20 cellular contexts compared by ENCODE assay signal in genomic region chr12:122528992-122529391, GRCh38. TPM values are rescaled to one million over a fixed set of nuclear protein-coding genes. Genes with fewer than 3 reads are reported as not detected.
DNase-seq lines count a peak whose midpoint lies in the region; ATAC-seq, FAIRE-seq and TF ChIP-seq lines count a peak whose summit lies in the region.
"Had no signal": no experiment of that assay in that cellular context is flagged by ENCODE, and none has a peak within 500 bp of the region (broad histone marks: within the 10 kb centered on the region; RNA-seq: fewer than 3 reads in every experiment).

No MANE protein-coding gene starts in this region.

- H2AFZ ChIP-seq in SU-DHL-6 (ENCODE audit: low read depth, low read length, severe bottlenecking) (no peak overlapping the region), neural progenitor cell (replicated peaks) (no peak overlapping the region)

- DNase-seq in GM12891 (ENCODE audit: insufficient read length, low spot score) (no peak), neural progenitor cell (ENCODE audit: low spot score) (no peak), A172 (ENCODE audit: low spot score) (no peak), foreskin keratinocyte (no peak), left ventricle myocardium superior (no peak)
- DNase-seq: ACHN, DMS79 treated with DMSO at 0.1 percent for 48 hours, H7, IMR-90, MG63, NCI-H1048, NCI-H1436, NCI-H1930, NCI-H226, NCI-H524 treated with DMSO at 0.1 percent for 48 hours had no signal

- no peaks in the 10 kb centered on the region for H3K9me3 Mint-ChIP-seq in neural progenitor cell
- H3K9me3 Mint-ChIP-seq: CD14-positive monocyte had no signal

- no peak overlapping the region for H3K9ac ChIP-seq in SU-DHL-6 (ENCODE audit: low read length)
- H3K9ac ChIP-seq in neural progenitor cell: no peak overlapping the region

- H3K4me2 ChIP-seq in DOHH2 (ENCODE audit: low read length) (peak overlapping the region; percentile 70), SU-DHL-6 (ENCODE audit: low read depth, low read length, poor library complexity, severe bottlenecking) (peak overlapping the region; percentile 93), neural progenitor cell (peak overlapping the region; percentile 92)

- no peak for TF ChIP-seq CTCF in DOHH2 (IDR thresholded peaks at IDR 0.05; ENCODE audit: low read depth, low read length, poor library complexity, severe bottlenecking)
- TF ChIP-seq CTCF in SU-DHL-6 (IDR thresholded peaks at IDR 0.05; ENCODE audit: insufficient read depth, low read length, poor library complexity, severe bottlenecking): no peak
- TF ChIP-seq CTCF in neural progenitor cell (IDR thresholded peaks at IDR 0.05): no peak
- no peak for TF ChIP-seq CTCF in foreskin keratinocyte (conservative IDR thresholded peaks at IDR 0.05)

- intact Hi-C loops in left ventricle myocardium superior (cut with micrococcal nuclease): no loop called here

- no peaks in the 10 kb centered on the region for H3K9me2 ChIP-seq in DOHH2 (replicated peaks; ENCODE audit: control insufficient read depth, low read length)
- H3K9me2 ChIP-seq in SU-DHL-6 (replicated peaks; ENCODE audit: insufficient read depth, low read length): no peaks in the 10 kb centered on the region

- H3K4me1 Mint-ChIP-seq in neural progenitor cell: peaks cover 13% of the 10 kb centered on the region

- H3K9me3 ChIP-seq in DOHH2 (ENCODE audit: control insufficient read depth, insufficient read depth, low read length): no peaks in the 10 kb centered on the region
- H3K9me3 ChIP-seq in SU-DHL-6 (ENCODE audit: insufficient read depth, low read length): no peaks in the 10 kb centered on the region
- H3K9me3 ChIP-seq in neural progenitor cell (ENCODE audit: low read depth): no peaks in the 10 kb centered on the region
- H3K9me3 ChIP-seq: MG63 had no signal

- TF ChIP-seq POLR2A in GM12891 (IDR thresholded peaks at IDR 0.05; ENCODE audit: low read depth, low read length): no peak

- H3K79me2 ChIP-seq in DOHH2 (ENCODE audit: control insufficient read depth, low read length) (peaks cover 98% of the 10 kb centered on the region), SU-DHL-6 (ENCODE audit: insufficient read depth, low read length) (peaks cover 83% of the 10 kb centered on the region), neural progenitor cell (ENCODE audit: low read depth) (peaks cover 91% of the 10 kb centered on the region)

- H3F3A ChIP-seq in DOHH2 (ENCODE audit: control insufficient read depth, insufficient read depth) (0 out of 2 replicates have a peak, but pooled peaks cover 7% of the 10 kb centered on the region), SU-DHL-6 (ENCODE audit: insufficient read depth) (no peaks in the 10 kb centered on the region), neural progenitor cell (ENCODE audit: low read depth) (peaks cover 9% of the 10 kb centered on the region)

- H3K36me3 Mint-ChIP-seq in neural progenitor cell: peaks cover 7% of the 10 kb centered on the region

- peaks cover 3% of the 10 kb centered on the region for H3K27me3 Mint-ChIP-seq in neural progenitor cell (ENCODE audit: insufficient read depth, low read depth)

- peaks cover 12% of the 10 kb centered on the region; the same call in 1 of the 2 replicates for H4K20me1 ChIP-seq in DOHH2 (ENCODE audit: control insufficient read depth, insufficient read depth, low read depth, low read length)
- peaks cover 13% of the 10 kb centered on the region for H4K20me1 ChIP-seq in SU-DHL-6 (ENCODE audit: low read depth, low read length)
- peaks cover 27% of the 10 kb centered on the region for H4K20me1 ChIP-seq in neural progenitor cell (ENCODE audit: low read depth)

- peaks cover 88% of the 10 kb centered on the region for H3K36me3 ChIP-seq in DOHH2 (ENCODE audit: control insufficient read depth, low read length)
- H3K36me3 ChIP-seq in SU-DHL-6 (ENCODE audit: low read length): peaks cover 33% of the 10 kb centered on the region
- peaks cover 6% of the 10 kb centered on the region for H3K36me3 ChIP-seq in neural progenitor cell

- ATAC-seq in foreskin keratinocyte (no peak), left ventricle myocardium superior (no peak)

- H3K27me3 ChIP-seq in DOHH2 (ENCODE audit: control insufficient read depth, low read length): no peaks in the 10 kb centered on the region
- no peaks in the 10 kb centered on the region for H3K27me3 ChIP-seq in SU-DHL-6 (ENCODE audit: low read length)
- no peaks in the 10 kb centered on the region for H3K27me3 ChIP-seq in neural progenitor cell
- no peaks in the 10 kb centered on the region for H3K27me3 ChIP-seq in foreskin keratinocyte
- H3K27me3 ChIP-seq: MG63 had no signal

- H3K4me3 Mint-ChIP-seq in neural progenitor cell: peak overlapping the region; percentile 44
- H3K4me3 Mint-ChIP-seq: CD14-positive monocyte had no signal

- peak overlapping the region; percentile 81 for H3K4me3 ChIP-seq in DOHH2 (ENCODE audit: low read length)
- H3K4me3 ChIP-seq in SU-DHL-6 (ENCODE audit: insufficient read depth, low read length, poor library complexity, severe bottlenecking): no peak overlapping the region
- H3K4me3 ChIP-seq in neural progenitor cell: no peak overlapping the region

- H3K27ac ChIP-seq in DOHH2 (ENCODE audit: low read depth, low read length): no peak overlapping the region
- H3K27ac ChIP-seq in SU-DHL-6 (ENCODE audit: low read depth, low read length): no peak overlapping the region
- no peak overlapping the region for H3K27ac ChIP-seq in neural progenitor cell
- H3K27ac ChIP-seq in foreskin keratinocyte: no peak overlapping the region

- no peak for FAIRE-seq in GM12891 (lab: Jason Lieb, UNC)
- FAIRE-seq: G401.6, HTR-8/SVneo had no signal

- no peak overlapping the region for H3K27ac Mint-ChIP-seq in neural progenitor cell
- H3K27ac Mint-ChIP-seq: CD14-positive monocyte had no signal

- H3K4me1 ChIP-seq in DOHH2 (ENCODE audit: control insufficient read depth, low read length) (peaks cover 39% of the 10 kb centered on the region), neural progenitor cell (peaks cover 12% of the 10 kb centered on the region), foreskin keratinocyte (peaks cover 4% of the 10 kb centered on the region)

TF ChIP-seq in GM12891, 5 proteins besides CTCF, POLR2A, EP300 and RAD21:
- no peak for TF ChIP-seq PAX5 (IDR thresholded peaks at IDR 0.05; ENCODE audit: insufficient read depth, low read length, severe bottlenecking)
- TF ChIP-seq POLR2AphosphoS5 (IDR thresholded peaks at IDR 0.05; ENCODE audit: low read depth, low read length): no peak
- TF ChIP-seq TAF1 (IDR thresholded peaks at IDR 0.05; ENCODE audit: low read depth, low read length): no peak
- peak; percentile 88 for TF ChIP-seq SPI1 (IDR thresholded peaks at IDR 0.05; ENCODE audit: low read depth, low read length)
- no peak for TF ChIP-seq POU2F2 (IDR thresholded peaks at IDR 0.05; ENCODE audit: low read depth, low read length)
TF ChIP-seq in GM12891: peak in this region for 1.

RNA-seq across cellular contexts. Expression of gene KNTC1, which starts 1.9 kb away (rescaled TPM):
- 26.2 TPM for polyA plus RNA-seq in GM12891 (2012; ENCODE audit: low read depth, missing spikeins)
- total RNA-seq in neural progenitor cell (ENCODE audit: low replicate concordance) (196 and 249 TPM in 2 replicates), foreskin keratinocyte (37.0 and 42.8 TPM in 2 replicates), left ventricle myocardium superior (3.5 TPM)
- total RNA-seq in A172 (2014; rRNA removed; shearing (Covaris generic)): 43.3 and 49.0 TPM in 2 replicates
- 17.5 and 20.2 TPM in 2 replicates for polyA plus RNA-seq in foreskin keratinocyte

RNA-seq across cellular contexts. Expression of gene RSRC2, which starts 2.3 kb away (rescaled TPM):
- 69.1 TPM for polyA plus RNA-seq in GM12891 (2012; ENCODE audit: low read depth, missing spikeins)
- total RNA-seq in neural progenitor cell (ENCODE audit: low replicate concordance) (156 and 248 TPM in 2 replicates), foreskin keratinocyte (48.8 and 62.1 TPM in 2 replicates), left ventricle myocardium superior (36.7 TPM)
- total RNA-seq in A172 (2014; rRNA removed; shearing (Covaris generic)): 54.0 and 69.1 TPM in 2 replicates
- polyA plus RNA-seq in foreskin keratinocyte: 25.2 and 36.8 TPM in 2 replicates

RNA-seq across cellular contexts. Expression of gene ZCCHC8, which starts 28.3 kb away (rescaled TPM):
- polyA plus RNA-seq in GM12891 (2012; ENCODE audit: low read depth, missing spikeins): 14.0 TPM
- total RNA-seq in neural progenitor cell (ENCODE audit: low replicate concordance) (34.5 and 49.1 TPM in 2 replicates), foreskin keratinocyte (19.3 and 20.7 TPM in 2 replicates), left ventricle myocardium superior (9.0 TPM)
- 19.7 and 30.2 TPM in 2 replicates for total RNA-seq in A172 (2014; rRNA removed; shearing (Covaris generic))
- 11.3 and 12.1 TPM in 2 replicates for polyA plus RNA-seq in foreskin keratinocyte
